ENCODE assay signal across 6 cellular contexts in the genomic region with DNA sequence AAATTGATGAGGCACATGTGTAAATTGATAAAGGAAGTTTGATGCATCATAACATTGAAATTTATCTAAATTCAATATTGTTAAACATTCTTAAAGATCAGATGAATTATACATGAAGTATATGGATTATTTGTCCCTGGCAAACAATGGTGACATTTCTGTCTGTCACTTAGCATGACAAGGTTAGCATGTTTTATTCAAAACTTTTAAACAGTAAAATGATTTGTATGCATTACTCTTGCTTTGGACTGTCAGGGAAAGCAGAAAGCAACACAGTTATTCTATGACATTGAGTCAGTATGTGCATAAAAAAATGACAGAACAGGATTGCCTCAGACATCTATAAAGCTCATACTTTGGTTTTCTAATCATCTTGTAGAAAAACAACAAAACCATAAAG.
"Had no signal": no experiment of that assay in that cellular context is flagged by ENCODE, and none has a peak within 500 bp of the region (broad histone marks: within the 10 kb centered on the region; RNA-seq: fewer than 3 reads in every experiment).

No MANE protein-coding gene starts in this region.

- H3K27ac ChIP-seq: HL-60 had no signal

- DNase-seq: IMR-90, KBM-7, KG1 had no signal

- ATAC-seq: HepG2, K562 had no signal

- H3K4me3 ChIP-seq: K562 had no signal
